1 cellular context compared by ENCODE assay signal in the genomic region with DNA sequence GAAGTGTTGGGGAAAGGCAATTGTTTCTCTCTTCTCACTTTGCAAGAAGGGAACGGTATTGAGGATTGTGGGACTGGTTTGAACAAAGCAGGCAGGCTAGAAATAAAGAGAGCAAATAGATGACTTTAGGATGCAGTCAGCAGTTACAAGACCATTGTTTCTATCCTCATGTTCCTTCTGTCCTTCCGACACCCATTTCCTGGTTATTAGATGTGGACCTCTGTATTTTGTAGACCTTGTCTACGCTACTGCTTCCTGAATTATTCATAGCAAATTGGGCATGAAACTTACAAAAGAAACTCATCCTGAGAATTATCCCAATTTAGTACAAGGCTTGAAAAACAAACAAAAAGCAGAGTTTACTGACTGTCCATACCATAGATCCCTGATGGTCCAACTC.
TF ChIP-seq lines count a peak whose summit lies in the region.

No MANE protein-coding gene starts in this region.

TF ChIP-seq in IMR-90, 13 proteins besides CTCF, POLR2A, EP300 and RAD21 (continued from another document):
- TF ChIP-seq, protein P1, sequence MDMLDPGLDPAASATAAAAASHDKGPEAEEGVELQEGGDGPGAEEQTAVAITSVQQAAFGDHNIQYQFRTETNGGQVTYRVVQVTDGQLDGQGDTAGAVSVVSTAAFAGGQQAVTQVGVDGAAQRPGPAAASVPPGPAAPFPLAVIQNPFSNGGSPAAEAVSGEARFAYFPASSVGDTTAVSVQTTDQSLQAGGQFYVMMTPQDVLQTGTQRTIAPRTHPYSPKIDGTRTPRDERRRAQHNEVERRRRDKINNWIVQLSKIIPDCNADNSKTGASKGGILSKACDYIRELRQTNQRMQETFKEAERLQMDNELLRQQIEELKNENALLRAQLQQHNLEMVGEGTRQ (IDR thresholded peaks at IDR 0.05; ENCODE audit: low read depth, low read length): no peak
- TF ChIP-seq, protein P2, sequence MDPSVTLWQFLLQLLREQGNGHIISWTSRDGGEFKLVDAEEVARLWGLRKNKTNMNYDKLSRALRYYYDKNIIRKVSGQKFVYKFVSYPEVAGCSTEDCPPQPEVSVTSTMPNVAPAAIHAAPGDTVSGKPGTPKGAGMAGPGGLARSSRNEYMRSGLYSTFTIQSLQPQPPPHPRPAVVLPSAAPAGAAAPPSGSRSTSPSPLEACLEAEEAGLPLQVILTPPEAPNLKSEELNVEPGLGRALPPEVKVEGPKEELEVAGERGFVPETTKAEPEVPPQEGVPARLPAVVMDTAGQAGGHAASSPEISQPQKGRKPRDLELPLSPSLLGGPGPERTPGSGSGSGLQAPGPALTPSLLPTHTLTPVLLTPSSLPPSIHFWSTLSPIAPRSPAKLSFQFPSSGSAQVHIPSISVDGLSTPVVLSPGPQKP (IDR thresholded peaks at IDR 0.05; ENCODE audit: borderline replicate concordance, low read depth, low read length): no peak
- TF ChIP-seq CHD1 (IDR thresholded peaks at IDR 0.05; ENCODE audit: low read depth, low read length) (no peak), RCOR1 (IDR thresholded peaks at IDR 0.05; ENCODE audit: insufficient replicate concordance, low read length) (no peak), FOS (IDR thresholded peaks at IDR 0.05; ENCODE audit: low read depth, low read length) (no peak), BHLHE40 (IDR thresholded peaks at IDR 0.05; ENCODE audit: low read depth, low read length) (no peak), SMC3 (IDR thresholded peaks at IDR 0.05; ENCODE audit: low read depth, low read length) (no peak), RFX5 (IDR thresholded peaks at IDR 0.05; ENCODE audit: low read depth, low read length) (no peak), MAFK (IDR thresholded peaks at IDR 0.05; ENCODE audit: low read depth, low read length) (no peak), CEBPB (IDR thresholded peaks at IDR 0.05; ENCODE audit: low read depth, low read length) (no peak)
TF ChIP-seq in IMR-90: peak in this region for 0.
